Comparison of ENCODE assay signal across 9 cellular contexts in genomic region chr2:239881561-239882320, GRCh38.
DNase-seq lines count a peak whose midpoint lies in the region; ATAC-seq and TF ChIP-seq lines count a peak whose summit lies in the region.
"Had no signal": no experiment of that assay in that cellular context is flagged by ENCODE, and none has a peak within 500 bp of the region (broad histone marks: within the 10 kb centered on the region; RNA-seq: fewer than 3 reads in every experiment).

No MANE protein-coding gene starts in this region.

- H3K4me1 ChIP-seq in lower lobe of right lung = peaks cover 7% of the 10 kb centered on the region
- peaks cover 7 to 8% (median 7%) of the 10 kb centered on the region in 4 donors for H3K4me1 ChIP-seq in upper lobe of left lung

- WGBS in upper lobe of left lung, 2 donors = 34 to 45% methylated on average over 17 of the region's 17 CpGs

- no peak for TF ChIP-seq EP300 in upper lobe of left lung (IDR thresholded peaks at IDR 0.05)

- H3K4me3 ChIP-seq in choroid plexus epithelial cell (ENCODE audit: low read depth, low read length) (no peak overlapping the region), lower lobe of right lung (no peak overlapping the region), upper lobe of left lung (no peak overlapping the region)

- TF ChIP-seq POLR2A in upper lobe of left lung (IDR thresholded peaks at IDR 0.05) = no peak

- no peaks in the 10 kb centered on the region for H3K27me3 ChIP-seq in lower lobe of right lung (ENCODE audit: low read depth)
- H3K27me3 ChIP-seq in upper lobe of left lung = no peaks in the 10 kb centered on the region

- peak; percentile 33 for DNase-seq in activated CD8-positive, alpha-beta memory T cell treated with anti-CD3 and anti-CD28 coated beads for 24 hours
- DNase-seq in activated CD8-positive, alpha-beta memory T cell treated with anti-CD3 and anti-CD28 coated beads, Interleukin-2, amount 50 U/mL, for 4 hours = no peak
- DNase-seq in choroid plexus epithelial cell (ENCODE audit: low read depth) (peak; percentile 52), lower lobe of right lung (no peak), upper lobe of left lung (peak in 1 of 2 donors; percentile 18), GM20000 (ENCODE audit: low spot score) (no peak)
- DNase-seq in activated T-cell treated with anti-CD3 and anti-CD28 coated beads, Interleukin-2, amount 50 U/mL, for 48 hours = no peak

- H3K9me3 ChIP-seq in lower lobe of right lung (peaks cover 26% of the 10 kb centered on the region), upper lobe of left lung (peaks cover 9 to 31% (median 16%) of the 10 kb centered on the region in 4 donors)

- ATAC-seq in lower lobe of right lung (peak; percentile 33 to 39), upper lobe of left lung (ENCODE audit: low FRiP score in 2 of 2) (peak; percentile 17 to 54), HG02571 (IDR thresholded peaks at IDR 0.05; ENCODE audit: unreplicated experiment) (no peak)

- TF ChIP-seq CTCF in choroid plexus epithelial cell (conservative IDR thresholded peaks at IDR 0.05; ENCODE audit: low read depth, low read length) = no peak
- no peak for TF ChIP-seq CTCF in lower lobe of right lung (IDR thresholded peaks at IDR 0.05)
- no peak for TF ChIP-seq CTCF in upper lobe of left lung (IDR thresholded peaks at IDR 0.05)
- TF ChIP-seq CTCF in GM20000 (IDR thresholded peaks at IDR 0.05; ENCODE audit: extremely low read depth, missing control alignments) = no peak

- H3K27ac ChIP-seq in lower lobe of right lung (no peak overlapping the region), upper lobe of left lung (no peak overlapping the region)
- H3K27ac ChIP-seq: WERI-Rb-1 had no signal

- intact Hi-C loops in lower lobe of right lung (cut with DNase I) = no loop called here

- H3K36me3 ChIP-seq in lower lobe of right lung (no peaks in the 10 kb centered on the region), upper lobe of left lung (no peaks in the 10 kb centered on the region)
- H3K36me3 ChIP-seq: WERI-Rb-1 had no signal

Comparison
In these comparisons a context has a peak if more than half of its experiments do, and no peak if none do; other contexts are left out.
1. DNase-seq: peak in activated CD8-positive, alpha-beta memory T cell treated with anti-CD3 and anti-CD28 coated beads for 24 hours (single experiment) and choroid plexus epithelial cell (single experiment); none in activated CD8-positive, alpha-beta memory T cell treated with anti-CD3 and anti-CD28 coated beads, Interleukin-2, amount 50 U/mL, for 4 hours (single experiment), lower lobe of right lung (single experiment), activated T-cell treated with anti-CD3 and anti-CD28 coated beads, Interleukin-2, amount 50 U/mL, for 48 hours (0 of 2) and GM20000 (single experiment).